17 cellular contexts compared by ENCODE assay signal in genomic region chr6:40276176-40276575, GRCh38.
DNase-seq lines count a peak whose midpoint lies in the region; ATAC-seq and TF ChIP-seq lines count a peak whose summit lies in the region.
"Had no signal": no experiment of that assay in that cellular context is flagged by ENCODE, and none has a peak within 500 bp of the region (broad histone marks: within the 10 kb centered on the region; RNA-seq: fewer than 3 reads in every experiment).

No MANE protein-coding gene starts in this region.

- H3K9me2 ChIP-seq in SK-N-SH = no peaks in the 10 kb centered on the region

- H3K4me1 ChIP-seq in SK-N-SH (ENCODE audit: control insufficient read depth in 1 of 2, insufficient read depth in 2 of 2, low read depth in 1 of 2, low read length in 1 of 2) (peaks cover 0 to 8% of the 10 kb centered on the region in 2 experiments; a peak in 1 of 4 replicates), testis (peaks cover 5% of the 10 kb centered on the region)
- H3K4me1 ChIP-seq: Caco-2, SJSA1 had no signal

- no peaks in the 10 kb centered on the region for H3K9me3 ChIP-seq in SK-N-SH
- no peaks in the 10 kb centered on the region for H3K9me3 ChIP-seq in testis
- H3K9me3 ChIP-seq: Caco-2, SJSA1 had no signal

- no peaks in the 10 kb centered on the region for H3F3A ChIP-seq in SK-N-SH (replicated peaks; ENCODE audit: insufficient read depth)

- intact Hi-C loops in testis (cut with DNase I; ENCODE audit: low total_unique reads) = no loop called here

- ATAC-seq in SK-N-SH treated with all-trans-retinoic acid at 6 μM for 48 hours (no peak), left lobe of liver (peak; percentile 76), GM21390 (IDR thresholded peaks at IDR 0.05; ENCODE audit: unreplicated experiment) (no peak)

- WGBS in SK-N-SH (ENCODE audit: low lambda C conversion rate) = 54% methylated on average over 13 of the region's 13 CpGs
- 32 to 34% methylated on average over 13 of the region's 13 CpGs for WGBS in testis, 2 donors

- H3K4me2 ChIP-seq in SK-N-SH = no peak overlapping the region

- peak overlapping the region in 1 of 2 experiments; percentile 64; a peak in 1 of 4 replicates for H3K27ac ChIP-seq in SK-N-SH (ENCODE audit: low read depth in 2 of 2, low read length in 1 of 2)
- H3K27ac ChIP-seq in VCaP = peak overlapping the region; percentile 96
- no peak overlapping the region for H3K27ac ChIP-seq in testis
- H3K27ac ChIP-seq: SJSA1 had no signal

- TF ChIP-seq CTCF in SK-N-SH (IDR thresholded peaks at IDR 0.05) = no peak
- TF ChIP-seq CTCF in VCaP (conservative IDR thresholded peaks at IDR 0.05) = no peak
- no peak for TF ChIP-seq CTCF in testis (IDR thresholded peaks at IDR 0.05)

- TF ChIP-seq POLR2A in testis (IDR thresholded peaks at IDR 0.05) = no peak

- no peaks in the 10 kb centered on the region for H4K20me1 ChIP-seq in SK-N-SH (ENCODE audit: insufficient read depth)

- H3K79me2 ChIP-seq in SK-N-SH (ENCODE audit: insufficient read depth) = no peaks in the 10 kb centered on the region

- H3K36me3 ChIP-seq in SK-N-SH (replicated peaks in 1 of 2; ENCODE audit: control insufficient read depth in 1 of 2, insufficient read depth in 2 of 2, low read length in 1 of 2) (no peaks in the 10 kb centered on the region), testis (ENCODE audit: low read depth, missing control alignments) (no peaks in the 10 kb centered on the region)
- H3K36me3 ChIP-seq: SJSA1 had no signal

- peak; percentile 36 for DNase-seq in SK-N-SH
- no peak for DNase-seq in left lobe of liver (ENCODE audit: low spot score)
- DNase-seq in testis = peak; percentile 18
- DNase-seq in activated CD8-positive, alpha-beta memory T cell treated with anti-CD3 and anti-CD28 coated beads, Interleukin-2, amount 50 U/mL, for 4 hours = no peak
- DNase-seq in HCEC 1CT = no peak
- DNase-seq: Caco-2, DMS53, H7, IMR-90, NCI-H1436, NCI-H2081 treated with DMSO at 0.1 percent for 48 hours, NCI-H774, RPMI8226 had no signal

- TF ChIP-seq RAD21 in SK-N-SH (IDR thresholded peaks at IDR 0.05; ENCODE audit: low read length) = no peak

- H3K27me3 ChIP-seq in SK-N-SH (ENCODE audit: insufficient read depth) (no peaks in the 10 kb centered on the region), testis (no peaks in the 10 kb centered on the region)
- H3K27me3 ChIP-seq: SJSA1 had no signal

- CTCF ChIA-PET in SK-N-SH (lab: Yijun Ruan, JAX) = no interaction called here

- no peak overlapping the region for H3K9ac ChIP-seq in SK-N-SH

- no peak overlapping the region for H2AFZ ChIP-seq in SK-N-SH (ENCODE audit: low read depth)

- POLR2A ChIA-PET in SK-N-SH (lab: Yijun Ruan, JAX) = interaction anchor here (1.2 kb wide), 1 partner anchor 444 kb away, joined by 3 read pairs; no protein-coding TSS in a partner anchor

- TF ChIP-seq EP300 in SK-N-SH (IDR thresholded peaks at IDR 0.05; ENCODE audit: borderline replicate concordance in 1 of 2, low read depth in 1 of 2, low read length in 1 of 2) = no peak

- H3K4me3 ChIP-seq in SK-N-SH (ENCODE audit: low read depth in 2 of 2, low read length in 1 of 2) (no peak overlapping the region), testis (no peak overlapping the region)
- H3K4me3 ChIP-seq: SJSA1 had no signal

TF ChIP-seq in SK-N-SH, 30 proteins besides CTCF, POLR2A, EP300 and RAD21:
- TF ChIP-seq MXI1 (IDR thresholded peaks at IDR 0.05; ENCODE audit: low read depth, low read length) (no peak), RFX5 (IDR thresholded peaks at IDR 0.05; ENCODE audit: low read length) (no peak)
TF ChIP-seq in SK-N-SH: peak in this region for 0.

TF ChIP-seq in SK-N-SH treated with all-trans-retinoic acid at 6 μM for 48 hours, 23 proteins besides CTCF, POLR2A, EP300 and RAD21:
- no peak for TF ChIP-seq ZC3H10 (CRISPR knock-in tag; IDR thresholded peaks at IDR 0.05)
- no peak for TF ChIP-seq ZNF8 (CRISPR knock-in tag; IDR thresholded peaks at IDR 0.05)

Comparison
In these comparisons a context has a peak if more than half of its experiments do, and no peak if none do; other contexts are left out.
1. DNase-seq: peak in SK-N-SH (single experiment) and testis (single experiment); none in left lobe of liver (single experiment), activated CD8-positive, alpha-beta memory T cell treated with anti-CD3 and anti-CD28 coated beads, Interleukin-2, amount 50 U/mL, for 4 hours (single experiment) and HCEC 1CT (single experiment).